8 cellular contexts compared by ENCODE assay signal in the genomic region with DNA sequence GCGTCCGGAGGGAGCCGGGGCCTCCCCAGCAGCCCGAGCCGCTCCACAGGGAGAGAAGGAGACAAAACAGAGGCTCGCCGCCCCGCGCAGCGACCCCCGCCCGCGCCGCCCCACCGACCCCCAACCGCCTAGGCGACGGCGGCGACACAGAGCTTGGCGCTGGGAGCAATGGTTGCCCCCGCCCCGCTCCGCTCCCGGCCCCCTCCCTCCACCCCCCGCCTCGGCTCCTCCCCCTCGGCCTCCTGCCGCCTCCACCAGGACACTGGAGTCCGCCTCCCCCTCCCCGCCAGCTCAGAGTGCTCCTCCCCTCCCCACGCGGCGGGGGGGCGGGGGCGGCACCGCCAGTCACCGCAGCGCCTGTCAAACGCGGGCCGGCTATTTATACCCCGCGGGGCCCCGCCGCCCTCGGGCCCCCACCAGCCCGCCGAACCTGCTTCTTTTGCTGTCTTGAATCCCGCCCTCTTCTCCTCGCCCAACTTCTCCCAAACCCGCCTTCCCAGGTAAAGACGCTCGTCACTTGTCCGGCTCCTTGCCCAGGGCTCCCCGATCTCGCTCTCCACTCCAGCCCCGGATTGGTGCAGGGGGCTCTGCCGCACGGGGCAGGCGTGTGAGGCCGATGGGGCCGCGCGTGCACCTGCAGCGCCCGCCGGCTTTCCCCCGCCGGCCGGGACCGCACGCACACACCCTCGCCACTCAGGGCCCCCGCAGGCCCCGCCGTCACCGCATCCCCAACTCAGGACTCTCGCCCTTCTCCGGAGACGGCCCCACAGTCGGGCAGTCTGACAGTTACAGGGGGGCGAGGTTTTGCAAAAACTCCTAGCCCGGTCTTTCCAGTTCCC. TPM values are rescaled to one million over a fixed set of nuclear protein-coding genes. Genes with fewer than 3 reads are reported as not detected.
DNase-seq lines count a peak whose midpoint lies in the region; ATAC-seq, FAIRE-seq and TF ChIP-seq lines count a peak whose summit lies in the region.

Gene ELF2, minus strand, starts transcription at position 170 of the 839 bp plus-strand sequence. CDS start 39,517 bp downstream, outside the sequence.

- H3K27ac ChIP-seq in RWPE2 (ENCODE audit: poor library complexity, severe bottlenecking): peak within 1 kb of the TSS; percentile 85

- H3K4me1 ChIP-seq in RWPE2 (ENCODE audit: insufficient read depth, poor library complexity, severe bottlenecking): peaks cover 14% of the 10 kb centered on the region

- H3K27me3 ChIP-seq in RWPE2 (ENCODE audit: insufficient read depth, poor library complexity, severe bottlenecking): no peaks in the 10 kb centered on the region

- no peaks in the 10 kb centered on the region for H3K36me3 ChIP-seq in RWPE2 (ENCODE audit: low read depth)

- no peaks in the 10 kb centered on the region for H3K36me3 Mint-ChIP-seq in nephron (ENCODE audit: low read depth)

- peak within 1 kb of the TSS; percentile 95 to 97 (median 96) for H3K4me3 Mint-ChIP-seq in nephron

- TF ChIP-seq POLR2A in H54 (IDR thresholded peaks at IDR 0.05; ENCODE audit: low read depth, low read length): no peak

- TF ChIP-seq CTCF in RWPE2 (IDR thresholded peaks at IDR 0.05; ENCODE audit: poor library complexity, severe bottlenecking) (no peak), fibroblast of pulmonary artery (IDR thresholded peaks at IDR 0.05; ENCODE audit: low read length, missing control alignments) (no peak), nephron (IDR thresholded peaks at IDR 0.05; ENCODE audit: unreplicated experiment in 3 of 3) (no peak)

- H3K27me3 Mint-ChIP-seq in nephron (ENCODE audit: low read depth): peaks cover 18% of the 10 kb centered on the region

- H3K4me3 ChIP-seq in RWPE2 (ENCODE audit: severe bottlenecking) (peak within 1 kb of the TSS; percentile 82), fibroblast of pulmonary artery (replicated peaks; ENCODE audit: low read depth, low read length) (peak within 1 kb of the TSS; percentile 82)

- peak within 1 kb of the TSS; percentile 93 to 98 (median 97) for H3K27ac Mint-ChIP-seq in nephron

- H3K9me3 Mint-ChIP-seq in nephron: no peaks in the 10 kb centered on the region

- peaks cover 7% of the 10 kb centered on the region for H3K4me1 Mint-ChIP-seq in nephron

- no peak for FAIRE-seq in H54 (lab: Jason Lieb, UNC)

- no peaks in the 10 kb centered on the region for H3K9me3 ChIP-seq in RWPE2 (ENCODE audit: severe bottlenecking)

- peak; percentile 83 for DNase-seq in Daoy (ENCODE audit: low read depth)
- peak; percentile 75 for DNase-seq in H54 (ENCODE audit: insufficient read length, low spot score)
- peak; percentile 89 for DNase-seq in LoVo (ENCODE audit: low spot score)
- DNase-seq in RWPE2 (ENCODE audit: low spot score): peak; percentile 92
- DNase-seq in activated effector memory CD4-positive, alpha-beta T cell treated with Interleukin-2 at 50 U/mL for 16 hours: peak; percentile 79
- peak; percentile 87 for DNase-seq in fibroblast of pulmonary artery (ENCODE audit: low read depth)
- DNase-seq in stimulated activated naive CD8-positive, alpha-beta T cell treated with anti-CD3 and anti-CD28 coated beads, Interleukin-15, Interleukin-2, amounts not matched to agents 100 U/mL and 50 U/mL, for 24 hours: peak; percentile 78

- peak; percentile 48 for ATAC-seq in RWPE2 (ENCODE audit: low read depth)
- ATAC-seq in stimulated activated naive CD8-positive, alpha-beta T cell treated with anti-CD3 and anti-CD28 coated beads, Interleukin-15, Interleukin-2, amounts not matched to agents 100 U/mL and 50 U/mL, for 24 hours: peak; percentile 55

RNA-seq across cellular contexts. Expression of gene ELF2, which starts in this region (rescaled TPM):
- 17.9 and 20.4 TPM in 2 replicates for total RNA-seq in Daoy (2014; rRNA removed; shearing (Covaris generic))

Comparison
In these comparisons a context has a peak if more than half of its experiments do, and no peak if none do; other contexts are left out.
1. Peak in every context shown above with its lines: DNase-seq, ATAC-seq, H3K4me3 ChIP-seq and H3K27ac ChIP-seq.